In genomic region chrX:136067097-136067496, GRCh38 we compare ENCODE assay signal across 16 cellular contexts.
A peak's percentile ranks its signal among the peaks of the same experiment; 100 is the strongest.
DNase-seq lines count a peak whose midpoint lies in the region; ATAC-seq and TF ChIP-seq lines count a peak whose summit lies in the region.
"Had no signal": no experiment of that assay in that cellular context is flagged by ENCODE, and none has a peak within 500 bp of the region (broad histone marks: within the 10 kb centered on the region; RNA-seq: fewer than 3 reads in every experiment).

No MANE protein-coding gene starts in this region.

- 49 to 54% methylated on average over 3 to 5 of the region's 5 CpGs for WGBS in gastroesophageal sphincter (ENCODE audit: low coverage in 1 of 2), 2 donors

- TF ChIP-seq CTCF in ascending aorta (IDR thresholded peaks at IDR 0.05), result no peak
- no peak for TF ChIP-seq CTCF in gastroesophageal sphincter (IDR thresholded peaks at IDR 0.05)
- no peak for TF ChIP-seq CTCF in parathyroid adenoma (IDR thresholded peaks at IDR 0.05)
- TF ChIP-seq CTCF in thoracic aorta (IDR thresholded peaks at IDR 0.05), result no peak
- TF ChIP-seq CTCF in osteocyte (IDR thresholded peaks at IDR 0.05), result no peak

- H3K36me3 Mint-ChIP-seq in immature natural killer cell (no peaks in the 10 kb centered on the region), osteocyte (ENCODE audit: unreplicated experiment) (no peaks in the 10 kb centered on the region)

- H3K27ac Mint-ChIP-seq in immature natural killer cell, result no peak overlapping the region
- H3K27ac Mint-ChIP-seq in osteocyte (ENCODE audit: unreplicated experiment), result no peak overlapping the region
- H3K27ac Mint-ChIP-seq: GM23338 had no signal

- no peaks in the 10 kb centered on the region for H3K79me2 ChIP-seq in parathyroid adenoma

- no peak for TF ChIP-seq EP300 in gastroesophageal sphincter (IDR thresholded peaks at IDR 0.05)

- no peaks in the 10 kb centered on the region for H3K9me3 ChIP-seq in ascending aorta
- H3K9me3 ChIP-seq in gastroesophageal sphincter, result no peaks in the 10 kb centered on the region
- no peaks in the 10 kb centered on the region for H3K9me3 ChIP-seq in parathyroid adenoma (ENCODE audit: control insufficient read depth, low read length)
- H3K9me3 ChIP-seq in thoracic aorta, result no peaks in the 10 kb centered on the region

- H3K27me3 ChIP-seq in ascending aorta (no peaks in the 10 kb centered on the region), gastroesophageal sphincter (no peaks in the 10 kb centered on the region), parathyroid adenoma (ENCODE audit: control insufficient read depth, insufficient read depth, low read length) (no peaks in the 10 kb centered on the region), thoracic aorta (replicated peaks; ENCODE audit: insufficient read depth) (no peaks in the 10 kb centered on the region)

- H3K9ac ChIP-seq in parathyroid adenoma, result no peak overlapping the region

- no peaks in the 10 kb centered on the region for H3K9me3 Mint-ChIP-seq in immature natural killer cell
- H3K9me3 Mint-ChIP-seq in osteocyte (ENCODE audit: unreplicated experiment), result peaks cover 4% of the 10 kb centered on the region
- H3K9me3 Mint-ChIP-seq: GM23338 had no signal

- no peak overlapping the region for H3K4me2 ChIP-seq in parathyroid adenoma (ENCODE audit: low read length)
- H3K4me2 ChIP-seq: GM23338 had no signal

- ATAC-seq in gastroesophageal sphincter, result no peak
- ATAC-seq in thoracic aorta (ENCODE audit: insufficient number of reproducible peaks, low FRiP score, low read depth), result no peak
- no peak for ATAC-seq in GM18517 (IDR thresholded peaks at IDR 0.05; ENCODE audit: unreplicated experiment)
- ATAC-seq: GM23338, HCT116, Panc1, Right ventricle myocardium inferior had no signal

- no peaks in the 10 kb centered on the region for H3K36me3 ChIP-seq in ascending aorta
- no peaks in the 10 kb centered on the region for H3K36me3 ChIP-seq in gastroesophageal sphincter
- H3K36me3 ChIP-seq in parathyroid adenoma (ENCODE audit: control insufficient read depth, insufficient read depth, low read length), result no peaks in the 10 kb centered on the region
- no peaks in the 10 kb centered on the region for H3K36me3 ChIP-seq in thoracic aorta

- no peak overlapping the region for H3K4me3 Mint-ChIP-seq in immature natural killer cell
- no peak overlapping the region for H3K4me3 Mint-ChIP-seq in osteocyte (ENCODE audit: unreplicated experiment)
- H3K4me3 Mint-ChIP-seq: GM23338 had no signal

- H3K4me1 ChIP-seq in ascending aorta (peaks cover 2 to 16% of the 10 kb centered on the region in 2 donors), gastroesophageal sphincter (peaks cover 3 to 55% (median 5%) of the 10 kb centered on the region in 3 donors), parathyroid adenoma (peaks cover 15% of the 10 kb centered on the region), thoracic aorta (ENCODE audit: control insufficient read depth in 1 of 2, low read depth in 2 of 2) (peaks cover 4 to 45% of the 10 kb centered on the region in 2 donors)

- no peak for TF ChIP-seq POLR2A in gastroesophageal sphincter (IDR thresholded peaks at IDR 0.05)

- DNase-seq in ascending aorta (ENCODE audit: low spot score in 2 of 2) (no peak), thoracic aorta (ENCODE audit: low spot score) (no peak), immature natural killer cell (no peak), osteocyte (ENCODE audit: extremely low spot score, unreplicated experiment) (no peak)
- DNase-seq in stimulated activated CD4-positive, alpha-beta T cell treated with anti-CD3 and anti-CD28 coated beads, Interleukin-12 subunit alpha, Interleukin-12 subunit beta, amount 100 ng/mL, for 4 hours, result no peak
- DNase-seq: GF-D8, NCI-H1436, NCI-H2029 treated with DMSO at 0.1 percent for 48 hours had no signal

- H3K27ac ChIP-seq in ascending aorta (peak overlapping the region; percentile 13 to 19), gastroesophageal sphincter (peak overlapping the region in 3 of 4 donors; percentile 44 to 88 (median 87)), parathyroid adenoma (peak overlapping the region; percentile 9), thoracic aorta (peak overlapping the region; percentile 28 to 72)
- H3K27ac ChIP-seq: HL-60 had no signal

- H2AFZ ChIP-seq in parathyroid adenoma, result peak overlapping the region; percentile 33
- H2AFZ ChIP-seq: GM23338 had no signal

- intact Hi-C loops in ascending aorta (cut with DNase I), result no loop called here

- H3K27me3 Mint-ChIP-seq in immature natural killer cell (ENCODE audit: low read depth in 3 of 3) (peaks cover 0 to 7% (median 5%) of the 10 kb centered on the region in 3 donors), osteocyte (ENCODE audit: unreplicated experiment) (no peaks in the 10 kb centered on the region)

- H3K4me1 Mint-ChIP-seq in immature natural killer cell (peaks cover 9 to 19% of the 10 kb centered on the region in 2 donors), osteocyte (ENCODE audit: unreplicated experiment) (peaks cover 48% of the 10 kb centered on the region)
- H3K4me1 Mint-ChIP-seq: GM23338 had no signal

- no peak overlapping the region for H3K4me3 ChIP-seq in ascending aorta
- no peak overlapping the region for H3K4me3 ChIP-seq in gastroesophageal sphincter
- H3K4me3 ChIP-seq in parathyroid adenoma (ENCODE audit: low read depth, low read length), result no peak overlapping the region
- no peak overlapping the region for H3K4me3 ChIP-seq in thoracic aorta
- H3K4me3 ChIP-seq: GM23338 had no signal

Comparison
In these comparisons a context has a peak if more than half of its experiments do, and no peak if none do; other contexts are left out.
1. H3K27ac ChIP-seq: peak in every context shown above with its lines; median percentile 87 in gastroesophageal sphincter; 50 in thoracic aorta; 16 in ascending aorta; 9 in parathyroid adenoma.